Comparison of ENCODE assay signal across 10 cellular contexts in genomic region chr4:40058854-40059253, GRCh38. TPM values are rescaled to one million over a fixed set of nuclear protein-coding genes. Genes with fewer than 3 reads are reported as not detected.
DNase-seq lines count a peak whose midpoint lies in the region; ATAC-seq and TF ChIP-seq lines count a peak whose summit lies in the region.
"Had no signal": no experiment of that assay in that cellular context is flagged by ENCODE, and none has a peak within 500 bp of the region (broad histone marks: within the 10 kb centered on the region; RNA-seq: fewer than 3 reads in every experiment).

No MANE protein-coding gene starts in this region.

- no peak for TF ChIP-seq CTCF in fibroblast of villous mesenchyme (IDR thresholded peaks at IDR 0.05; ENCODE audit: insufficient read depth, low read depth, low read length)

- H3K36me3 Mint-ChIP-seq in activated T-cell treated with anti-CD3 and anti-CD28 coated beads, Interleukin-2, amount 50 U/mL, for 72 hours (ENCODE audit: insufficient read depth in 2 of 2): peaks cover 11 to 19% of the 10 kb centered on the region in 2 donors
- H3K36me3 Mint-ChIP-seq in T-cell: peaks cover 11% of the 10 kb centered on the region
- peaks cover 37% of the 10 kb centered on the region for H3K36me3 Mint-ChIP-seq in stimulated activated effector memory CD8-positive, alpha-beta T cell treated with anti-CD3 and anti-CD28 coated beads, Interleukin-12 subunit alpha, Interleukin-12 subunit beta, amount 100 ng/mL, for 72 hours

- H3K4me3 Mint-ChIP-seq in activated T-cell treated with anti-CD3 and anti-CD28 coated beads, Interleukin-2, amount 50 U/mL, for 72 hours: peak overlapping the region; percentile 81 to 97
- H3K4me3 Mint-ChIP-seq in T-cell: peak overlapping the region; percentile 50 to 98 (median 66)
- peak overlapping the region; percentile 85 for H3K4me3 Mint-ChIP-seq in stimulated activated effector memory CD8-positive, alpha-beta T cell treated with anti-CD3 and anti-CD28 coated beads, Interleukin-12 subunit alpha, Interleukin-12 subunit beta, amount 100 ng/mL, for 72 hours

- ATAC-seq in activated T-cell treated with anti-CD3 and anti-CD28 coated beads, Interleukin-2, amount 50 U/mL, for 72 hours (replicated peaks in 1 of 2): no peak
- ATAC-seq in T-cell (replicated peaks in 1 of 4) (no peak), GM19455 (IDR thresholded peaks at IDR 0.05; ENCODE audit: unreplicated experiment) (no peak), GM18517 (IDR thresholded peaks at IDR 0.05; ENCODE audit: unreplicated experiment) (no peak), GM21526 (IDR thresholded peaks at IDR 0.05; ENCODE audit: low FRiP score, unreplicated experiment) (no peak)
- no peak for ATAC-seq in stimulated activated effector memory CD8-positive, alpha-beta T cell treated with anti-CD3 and anti-CD28 coated beads, Interleukin-12 subunit alpha, Interleukin-12 subunit beta, amount 100 ng/mL, for 72 hours
- ATAC-seq: gastroesophageal sphincter had no signal

- POLR2A ChIA-PET in T-cell (lab: Charles Lee): interaction anchor here (0.6 to 0.7 kb wide), 4 partner anchors 20 to 325 kb away, joined by 3 to 9 read pairs (median 4); no protein-coding TSS in a partner anchor

- no peaks in the 10 kb centered on the region for H3K27me3 Mint-ChIP-seq in activated T-cell treated with anti-CD3 and anti-CD28 coated beads, Interleukin-2, amount 50 U/mL, for 72 hours (ENCODE audit: low read depth)
- no peaks in the 10 kb centered on the region for H3K27me3 Mint-ChIP-seq in T-cell

- no peak for DNase-seq in activated T-cell treated with anti-CD3 and anti-CD28 coated beads, Interleukin-2, amount 50 U/mL, for 72 hours
- no peak for DNase-seq in activated T-cell treated with anti-CD3 and anti-CD28 coated beads, Interleukin-2, amount 50 U/mL, for 1 hour
- DNase-seq in T-cell (no peak), fibroblast of villous mesenchyme (ENCODE audit: low read depth) (no peak)
- DNase-seq in stimulated activated effector memory CD8-positive, alpha-beta T cell treated with anti-CD3 and anti-CD28 coated beads, Interleukin-12 subunit alpha, Interleukin-12 subunit beta, amount 100 ng/mL, for 72 hours (ENCODE audit: low spot score in 2 of 2): no peak
- DNase-seq: T-helper 9 cell had no signal

- no peaks in the 10 kb centered on the region for H3K9me3 Mint-ChIP-seq in activated T-cell treated with anti-CD3 and anti-CD28 coated beads, Interleukin-2, amount 50 U/mL, for 72 hours
- no peaks in the 10 kb centered on the region for H3K9me3 Mint-ChIP-seq in T-cell
- H3K9me3 Mint-ChIP-seq in stimulated activated effector memory CD8-positive, alpha-beta T cell treated with anti-CD3 and anti-CD28 coated beads, Interleukin-12 subunit alpha, Interleukin-12 subunit beta, amount 100 ng/mL, for 72 hours: no peaks in the 10 kb centered on the region

- peak overlapping the region; percentile 80 for H3K4me3 ChIP-seq in fibroblast of villous mesenchyme (ENCODE audit: low read depth, low read length)

- peak overlapping the region; percentile 76 for H3K27ac Mint-ChIP-seq in activated T-cell treated with anti-CD3 and anti-CD28 coated beads, Interleukin-2, amount 50 U/mL, for 72 hours
- H3K27ac Mint-ChIP-seq in T-cell: peak overlapping the region; percentile 19 to 56
- H3K27ac Mint-ChIP-seq in stimulated activated effector memory CD8-positive, alpha-beta T cell treated with anti-CD3 and anti-CD28 coated beads, Interleukin-12 subunit alpha, Interleukin-12 subunit beta, amount 100 ng/mL, for 72 hours: peak overlapping the region; percentile 37

- CTCF ChIA-PET in T-cell (lab: Charles Lee): interaction anchor here in 1 of 2 donors (0.6 to 2.1 kb wide), 4 partner anchors 80 to 1741 kb away, joined by 3 to 6 read pairs (median 4); no protein-coding TSS in a partner anchor

- H3K4me1 Mint-ChIP-seq in activated T-cell treated with anti-CD3 and anti-CD28 coated beads, Interleukin-2, amount 50 U/mL, for 72 hours (ENCODE audit: low read depth): peaks cover 44% of the 10 kb centered on the region
- peaks cover 32 to 55% (median 44%) of the 10 kb centered on the region in 3 donors for H3K4me1 Mint-ChIP-seq in T-cell
- H3K4me1 Mint-ChIP-seq in stimulated activated effector memory CD8-positive, alpha-beta T cell treated with anti-CD3 and anti-CD28 coated beads, Interleukin-12 subunit alpha, Interleukin-12 subunit beta, amount 100 ng/mL, for 72 hours: peaks cover 36% of the 10 kb centered on the region

RNA-seq across cellular contexts. Expression of gene N4BP2, which starts 2.2 kb away (rescaled TPM):
- 10 to 100 TPM; 29.8 to 37.3 TPM for total RNA-seq in activated T-cell treated with anti-CD3 and anti-CD28 coated beads, Interleukin-2, amount 50 U/mL, for 72 hours
- total RNA-seq in T-cell (10 to 100 TPM; 12.6 to 38.3 (median 15.3) TPM), fibroblast of villous mesenchyme (8.2 and 8.7 TPM in 2 replicates)
